19 cellular contexts compared by ENCODE assay signal in the genomic region with DNA sequence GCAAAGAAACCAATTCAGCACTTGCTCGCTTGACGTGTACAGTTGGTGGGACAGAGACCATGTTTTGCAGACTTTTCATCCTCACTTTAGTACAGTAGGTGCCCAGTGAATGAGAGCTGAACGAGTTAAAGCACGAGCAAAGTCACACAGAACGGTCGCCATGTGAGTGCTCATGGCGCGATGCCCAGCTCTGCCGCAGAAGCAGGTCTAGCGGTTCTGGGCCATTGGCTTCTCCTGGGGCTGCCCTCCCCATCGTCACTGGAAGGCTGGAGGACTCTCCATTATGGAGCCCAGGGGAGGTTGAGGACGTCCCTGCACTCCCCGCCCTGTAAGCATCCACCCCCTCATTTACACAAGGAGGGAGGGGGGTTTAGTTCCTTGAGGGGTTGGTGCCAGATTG. TPM values are rescaled to one million over a fixed set of nuclear protein-coding genes. Genes with fewer than 3 reads are reported as not detected.
DNase-seq lines count a peak whose midpoint lies in the region.
"Had no signal": no experiment of that assay in that cellular context is flagged by ENCODE, and none has a peak within 500 bp of the region (broad histone marks: within the 10 kb centered on the region; RNA-seq: fewer than 3 reads in every experiment).

No MANE protein-coding gene starts in this region.

- no peaks in the 10 kb centered on the region for H3K9me3 ChIP-seq in trophoblast cell (ENCODE audit: insufficient read depth, low read depth, low read length)
- H3K9me3 ChIP-seq: BLaER1 had no signal

- H3K27ac ChIP-seq in trophoblast cell (ENCODE audit: low read depth, low read length), result no peak overlapping the region
- H3K27ac ChIP-seq: BLaER1 had no signal

- no peaks in the 10 kb centered on the region for H3K27me3 ChIP-seq in trophoblast cell (ENCODE audit: insufficient read depth, low read length)
- H3K27me3 ChIP-seq: BLaER1 had no signal

- H3K4me2 ChIP-seq in trophoblast cell (ENCODE audit: low read length), result no peak overlapping the region
- H3K4me2 ChIP-seq: BLaER1 had no signal

- H3K79me1 ChIP-seq in trophoblast cell (ENCODE audit: low read length), result no peaks in the 10 kb centered on the region

- H3K4ac ChIP-seq in trophoblast cell (ENCODE audit: low read depth, low read length), result no peak overlapping the region

- no peak overlapping the region for H3K9ac ChIP-seq in trophoblast cell (ENCODE audit: low read length)
- H3K9ac ChIP-seq: BLaER1 had no signal

- no peak overlapping the region for H2AK5ac ChIP-seq in trophoblast cell (ENCODE audit: low read length)

- peaks cover 8 to 9% of the 10 kb centered on the region in 2 experiments for H3K4me1 ChIP-seq in trophoblast cell (ENCODE audit: control insufficient read depth in 1 of 2, insufficient read depth in 2 of 2, low read length in 2 of 2)
- H3K4me1 ChIP-seq: BLaER1 had no signal

- no CpG with 5 or more reads among the region's 13 CpGs for WGBS in trophoblast cell (ENCODE audit: extremely low coverage, insufficient coverage, insufficient read length)

- DNase-seq in Caki2 (ENCODE audit: low read depth), result peak; percentile 38
- DNase-seq in DMS79 treated with DMSO at 0.1 percent for 48 hours (lab: John Stamatoyannopoulos, UW), result peak; percentile 92
- peak; percentile 34 for DNase-seq in cerebellar cortex (ENCODE audit: low spot score)
- DNase-seq in midbrain (lab: John Stamatoyannopoulos, UW), result peak; percentile 31
- DNase-seq in NCI-H1105 (lab: John Stamatoyannopoulos, UW), result no peak
- DNase-seq in OCI-M1 (lab: John Stamatoyannopoulos, UW), result no peak
- DNase-seq in trophoblast cell, result no peak
- DNase-seq: CD4-positive, alpha-beta T cell; COR-L47; DMS153; GF-D8; GOT3; Karpas-422; NCI-H1436 treated with DMSO at 0.1 percent for 48 hours; NCI-H1930; NCI-H226; NCI-H510A treated with DMSO at 0.1 percent for 48 hours; NCI-H774 had no signal

- H4K91ac ChIP-seq in trophoblast cell (ENCODE audit: low read depth, low read length), result no peak overlapping the region

- H4K12ac ChIP-seq in trophoblast cell (ENCODE audit: low read depth, low read length), result no peak overlapping the region

- H2BK12ac ChIP-seq in trophoblast cell (ENCODE audit: low read length), result no peak overlapping the region

- no peaks in the 10 kb centered on the region for H3K36me3 ChIP-seq in trophoblast cell (ENCODE audit: control insufficient read depth in 1 of 2, insufficient read depth in 2 of 2, low read length in 2 of 2)
- H3K36me3 ChIP-seq: BLaER1 had no signal

- no peak overlapping the region for H3K14ac ChIP-seq in trophoblast cell (ENCODE audit: low read length)

- in situ Hi-C loops in Caki2 (cut with HindIII; ENCODE audit: low pct_unique_long_range_greater_than_20kb, low sequenced_read_pairs), result no loop called here

- H3K79me2 ChIP-seq in trophoblast cell (ENCODE audit: control insufficient read depth, insufficient read depth, low read length, poor library complexity), result no peaks in the 10 kb centered on the region

- no peak overlapping the region for H2BK120ac ChIP-seq in trophoblast cell (ENCODE audit: insufficient read depth, low read length, poor library complexity)

- H3K4me3 ChIP-seq in trophoblast cell (ENCODE audit: low read depth, low read length), result no peak overlapping the region
- H3K4me3 ChIP-seq: BLaER1 had no signal

- no peak overlapping the region for H3K23ac ChIP-seq in trophoblast cell (ENCODE audit: low read length)

- H4K8ac ChIP-seq in trophoblast cell (ENCODE audit: low read depth, low read length), result no peak overlapping the region

- H2BK5ac ChIP-seq in trophoblast cell (ENCODE audit: low read depth, low read length, poor library complexity), result no peak overlapping the region

- H3K18ac ChIP-seq in trophoblast cell (ENCODE audit: low read length), result no peak overlapping the region

- H2AFZ ChIP-seq in trophoblast cell (ENCODE audit: insufficient read depth, low read length, poor library complexity), result no peak overlapping the region

RNA-seq across cellular contexts. Expression of a gene that starts 25.0 kb away (rescaled TPM):
- 4.1 and 12.4 TPM in 2 replicates for total RNA-seq in Caki2 (2014; rRNA removed; shearing (Covaris generic); ENCODE audit: low replicate concordance)
- 2.7 and 3.5 TPM in 2 replicates for polyA plus RNA-seq in trophoblast cell (2013)

RNA-seq across cellular contexts. Expression of a gene that starts 26.6 kb away (rescaled TPM):
- total RNA-seq in Caki2 (2014; rRNA removed; shearing (Covaris generic); ENCODE audit: low replicate concordance), result 9.2 and 10.4 TPM in 2 replicates
- polyA plus RNA-seq in trophoblast cell (2013), result 1.2 and 1.4 TPM in 2 replicates

Comparison
In these comparisons a context has a peak if more than half of its experiments do, and no peak if none do; other contexts are left out.
1. DNase-seq: peak in Caki2 (single experiment), DMS79 treated with DMSO at 0.1 percent for 48 hours (single experiment), cerebellar cortex (single experiment) and midbrain (single experiment); none in NCI-H1105 (single experiment), OCI-M1 (single experiment) and trophoblast cell (0 of 2).